In genomic region chr6:133889557-133890301, GRCh38 we compare ENCODE assay signal across 9 cellular contexts. TPM values are rescaled to one million over a fixed set of nuclear protein-coding genes. Genes with fewer than 3 reads are reported as not detected.
DNase-seq lines count a peak whose midpoint lies in the region; ATAC-seq, FAIRE-seq and TF ChIP-seq lines count a peak whose summit lies in the region.
"Had no signal": no experiment of that assay in that cellular context is flagged by ENCODE, and none has a peak within 500 bp of the region (broad histone marks: within the 10 kb centered on the region; RNA-seq: fewer than 3 reads in every experiment).

No MANE protein-coding gene starts in this region.

- peak overlapping the region in 1 of 5 experiments; percentile 46 for H3K27ac Mint-ChIP-seq in brain

- peaks cover 100% of the 10 kb centered on the region for H3K27me3 Mint-ChIP-seq in brain

- FAIRE-seq in small intestine (lab: Jason Lieb, UNC) = no peak

- DNase-seq in iPS-NIHi11 (ENCODE audit: low spot score) (peak; percentile 63), small intestine (no peak)
- DNase-seq: cerebellar nuclear complex had no signal

- H3K4me3 ChIP-seq in HUES48 (ENCODE audit: low read depth, low read length) (peak overlapping the region; percentile 66), small intestine (ENCODE audit: low read depth in 1 of 2, low read length in 2 of 2) (peak overlapping the region; percentile 19 to 29)

- H3K9me3 ChIP-seq in HUES48 (ENCODE audit: control insufficient read depth, insufficient read depth, low read length) = no peaks in the 10 kb centered on the region
- no peaks in the 10 kb centered on the region for H3K9me3 ChIP-seq in small intestine (ENCODE audit: control insufficient read depth, low read depth)

- H3K36me3 ChIP-seq in HUES48 (ENCODE audit: control insufficient read depth, insufficient read depth, low read length) = no peaks in the 10 kb centered on the region
- no peaks in the 10 kb centered on the region for H3K36me3 ChIP-seq in small intestine (ENCODE audit: control insufficient read depth in 2 of 2, insufficient read depth in 2 of 2, low read length in 2 of 2)

- peaks cover 0 to 10% (median 0%) of the 10 kb centered on the region in 5 experiments for H3K9me3 Mint-ChIP-seq in brain

- peak overlapping the region; percentile 66 to 84 (median 76) for H3K4me3 Mint-ChIP-seq in brain

- no peaks in the 10 kb centered on the region for H3K36me3 Mint-ChIP-seq in brain

- TF ChIP-seq CTCF in brain (conservative IDR thresholded peaks at IDR 0.05) = peak in 1 of 2 experiments; percentile 27

- peaks cover 38% of the 10 kb centered on the region for H3K4me1 ChIP-seq in HUES48 (ENCODE audit: control insufficient read depth, insufficient read depth, low read length)
- H3K4me1 ChIP-seq in small intestine (ENCODE audit: control insufficient read depth in 2 of 2, insufficient read depth in 1 of 2, low read depth in 1 of 2, low read length in 1 of 2) = peaks cover 0 to 4% of the 10 kb centered on the region in 2 donors

- no peak for ATAC-seq in HG02840 (IDR thresholded peaks at IDR 0.05; ENCODE audit: low FRiP score, unreplicated experiment)
- ATAC-seq in HG03135 (IDR thresholded peaks at IDR 0.05; ENCODE audit: unreplicated experiment) = no peak
- ATAC-seq in GM18519 (IDR thresholded peaks at IDR 0.05; ENCODE audit: low FRiP score, unreplicated experiment) = no peak
- no peak for ATAC-seq in HG03039 (IDR thresholded peaks at IDR 0.05; ENCODE audit: unreplicated experiment)

- peaks cover 90% of the 10 kb centered on the region for H3K27me3 ChIP-seq in HUES48 (ENCODE audit: control insufficient read depth, insufficient read depth, low read length)
- H3K27me3 ChIP-seq in small intestine (ENCODE audit: control insufficient read depth in 2 of 2, insufficient read depth in 2 of 2, low read length in 2 of 2) = peaks cover 8 to 15% of the 10 kb centered on the region in 2 donors

- no peak overlapping the region for H3K27ac ChIP-seq in HUES48 (ENCODE audit: low read depth, low read length)
- H3K27ac ChIP-seq in small intestine (ENCODE audit: low read depth in 1 of 2, low read length in 1 of 2) = peak overlapping the region; percentile 30 to 90

- peaks cover 36% of the 10 kb centered on the region for H3K4me1 Mint-ChIP-seq in brain

- WGBS in small intestine, 3 donors = 4 to 14% (median 11%) methylated on average over 51 to 53 of the region's 53 CpGs

- H3K9ac ChIP-seq in HUES48 (ENCODE audit: low read depth, low read length) = no peak overlapping the region

RNA-seq across cellular contexts. Expression of gene TCF21, which starts 0.8 kb away (rescaled TPM):
- polyA plus RNA-seq in brain (ENCODE audit: insufficient read depth, low read depth, low replicate concordance) = not detected
- 10 to 100 TPM in 1 of 3 donors, 1 to 10 TPM in 1, under 1 TPM in 1; 0.45 to 10.8 (median 6.9) TPM for polyA plus RNA-seq in small intestine
